ENCODE assay signal across 8 cellular contexts in genomic region chr3:113747719-113748046, GRCh38. TPM values are rescaled to one million over a fixed set of nuclear protein-coding genes. Genes with fewer than 3 reads are reported as not detected.
DNase-seq lines count a peak whose midpoint lies in the region; ATAC-seq and TF ChIP-seq lines count a peak whose summit lies in the region.

No MANE protein-coding gene starts in this region.

- H2BK15ac ChIP-seq in neuronal stem cell (ENCODE audit: low read length) = no peak overlapping the region

- H4K8ac ChIP-seq in neuronal stem cell (ENCODE audit: low read depth, low read length) = no peak overlapping the region

- H3K9ac ChIP-seq in SU-DHL-6 (ENCODE audit: low read length) = peak overlapping the region; percentile 99
- peak overlapping the region; percentile 85 for H3K9ac ChIP-seq in neuronal stem cell (ENCODE audit: low read depth, low read length, poor library complexity)

- H3K79me1 ChIP-seq in neuronal stem cell (ENCODE audit: low read depth, low read length) = peaks cover 7% of the 10 kb centered on the region

- no peak overlapping the region for H3K4ac ChIP-seq in neuronal stem cell (ENCODE audit: low read length)

- peaks cover 31 to 49% of the 10 kb centered on the region in 2 donors for H3K4me1 Mint-ChIP-seq in effector memory CD8-positive, alpha-beta T cell (ENCODE audit: low read depth in 2 of 2)

- DNase-seq in AG04449 (ENCODE audit: low read depth, low spot score) = no peak
- DNase-seq in effector memory CD8-positive, alpha-beta T cell = no peak
- peak; percentile 6 for DNase-seq in neuronal stem cell (ENCODE audit: low spot score)
- DNase-seq in activated effector memory CD4-positive, alpha-beta T cell treated with anti-CD3 and anti-CD28 coated beads, Interleukin-2, amount 50 U/mL, for 16 hours = no peak
- DNase-seq in occipital lobe (lab: John Stamatoyannopoulos, UW) = no peak

- no peaks in the 10 kb centered on the region for H3K9me2 ChIP-seq in SU-DHL-6 (replicated peaks; ENCODE audit: insufficient read depth, low read length)

- TF ChIP-seq CTCF in AG04449 (IDR thresholded peaks at IDR 0.05; ENCODE audit: insufficient read depth, low read length, missing control alignments) (no peak), SU-DHL-6 (IDR thresholded peaks at IDR 0.05; ENCODE audit: insufficient read depth, low read length, poor library complexity, severe bottlenecking) (no peak)

- H2BK12ac ChIP-seq in neuronal stem cell (ENCODE audit: low read length) = no peak overlapping the region

- H3K4me2 ChIP-seq in SU-DHL-6 (ENCODE audit: low read depth, low read length, poor library complexity, severe bottlenecking) (peak overlapping the region; percentile 92), neuronal stem cell (ENCODE audit: insufficient read depth, low read length, poor library complexity, severe bottlenecking) (peak overlapping the region; percentile 84)

- H3K4me3 Mint-ChIP-seq in effector memory CD8-positive, alpha-beta T cell = peak overlapping the region; percentile 95 to 99

- H2AFZ ChIP-seq in SU-DHL-6 (ENCODE audit: low read depth, low read length, severe bottlenecking) (peak overlapping the region; percentile 52), neuronal stem cell (ENCODE audit: low read length) (peak overlapping the region; percentile 98)

- no peak overlapping the region for H3K18ac ChIP-seq in neuronal stem cell (ENCODE audit: low read length)

- H3K36me3 Mint-ChIP-seq in effector memory CD8-positive, alpha-beta T cell (ENCODE audit: insufficient read depth) = peaks cover 50% of the 10 kb centered on the region

- H3K4me3 ChIP-seq in AG04449 (ENCODE audit: low read depth, low read length) (peak overlapping the region; percentile 90), SU-DHL-6 (ENCODE audit: insufficient read depth, low read length, poor library complexity, severe bottlenecking) (peak overlapping the region; percentile 97), neuronal stem cell (ENCODE audit: low read length in 2 of 2) (peak overlapping the region; percentile 91 to 97)

- H3K9me3 Mint-ChIP-seq in effector memory CD8-positive, alpha-beta T cell = no peaks in the 10 kb centered on the region

- POLR2A ChIA-PET in AG04449 (lab: Yijun Ruan, JAX) = interaction anchor here (1.0 kb wide), 1 partner anchor 36 kb away, joined by 6 read pairs; no protein-coding TSS in a partner anchor

- peaks cover 21% of the 10 kb centered on the region for H4K20me1 ChIP-seq in SU-DHL-6 (ENCODE audit: low read depth, low read length)

- H3K27me3 ChIP-seq in SU-DHL-6 (ENCODE audit: low read length) (no peaks in the 10 kb centered on the region), neuronal stem cell (ENCODE audit: control insufficient read depth in 3 of 3, insufficient read depth in 3 of 3, low read depth in 1 of 3, low read length in 3 of 3) (no peaks in the 10 kb centered on the region)

- H3K79me2 ChIP-seq in SU-DHL-6 (ENCODE audit: insufficient read depth, low read length) = peaks cover 75% of the 10 kb centered on the region

- H3K27ac ChIP-seq in SU-DHL-6 (ENCODE audit: low read depth, low read length) (peak overlapping the region; percentile 48; the same call in 1 of the 2 replicates), neuronal stem cell (replicated peaks; ENCODE audit: low read length) (peak overlapping the region; percentile 64)

- H4K91ac ChIP-seq in neuronal stem cell (ENCODE audit: low read depth, low read length, poor library complexity) = no peak overlapping the region

- no peaks in the 10 kb centered on the region for H3K9me3 ChIP-seq in SU-DHL-6 (ENCODE audit: insufficient read depth, low read length)
- no peaks in the 10 kb centered on the region for H3K9me3 ChIP-seq in neuronal stem cell (replicated peaks in 1 of 2; ENCODE audit: control insufficient read depth in 2 of 2, insufficient read depth in 1 of 2, low read depth in 1 of 2, low read length in 2 of 2)

- CTCF ChIA-PET in AG04449 (lab: Yijun Ruan, JAX) = interaction anchor here (0.9 kb wide), 1 partner anchor 88 kb away, joined by 3 read pairs; no protein-coding TSS in a partner anchor

- no peak overlapping the region for H3K23ac ChIP-seq in neuronal stem cell (ENCODE audit: low read depth, low read length, poor library complexity)

- H2BK5ac ChIP-seq in neuronal stem cell (ENCODE audit: low read length) = no peak overlapping the region

- no peak overlapping the region for H2BK120ac ChIP-seq in neuronal stem cell (ENCODE audit: low read depth, low read length)

- ATAC-seq in GM19452 (IDR thresholded peaks at IDR 0.05; ENCODE audit: unreplicated experiment) (peak; percentile 13), GM21360 (IDR thresholded peaks at IDR 0.05; ENCODE audit: unreplicated experiment) (no peak)
- no peak for ATAC-seq in effector memory CD8-positive, alpha-beta T cell (replicated peaks)

- no peaks in the 10 kb centered on the region for H3K27me3 Mint-ChIP-seq in effector memory CD8-positive, alpha-beta T cell

- H3F3A ChIP-seq in SU-DHL-6 (ENCODE audit: insufficient read depth) = peaks cover 39% of the 10 kb centered on the region

- no peak overlapping the region for H3K14ac ChIP-seq in neuronal stem cell (ENCODE audit: low read length)

- peaks cover 4% of the 10 kb centered on the region for H3K36me3 ChIP-seq in SU-DHL-6 (ENCODE audit: low read length)
- H3K36me3 ChIP-seq in neuronal stem cell (replicated peaks in 1 of 2; ENCODE audit: control insufficient read depth in 2 of 2, insufficient read depth in 2 of 2, low read length in 2 of 2) = peaks cover 0 to 16% of the 10 kb centered on the region in 2 donors

- peak overlapping the region; percentile 100 for H3K27ac Mint-ChIP-seq in effector memory CD8-positive, alpha-beta T cell

- H2AK5ac ChIP-seq in neuronal stem cell (ENCODE audit: low read depth, low read length) = no peak overlapping the region

- WGBS in neuronal stem cell (ENCODE audit: extremely low coverage in 2 of 2, insufficient read length in 2 of 2, insufficient replicate concordance in 1 of 2), 2 donors = no CpG with 5 or more reads among the region's 6 CpGs

- peaks cover 4 to 25% of the 10 kb centered on the region in 2 donors for H3K4me1 ChIP-seq in neuronal stem cell (ENCODE audit: control insufficient read depth in 2 of 2, insufficient read depth in 1 of 2, low read depth in 1 of 2, low read length in 2 of 2)

RNA-seq across cellular contexts. Expression of gene ATP6V1A, which starts 0.8 kb away (rescaled TPM):
- 25.0 TPM for polyA plus RNA-seq in neuronal stem cell (2013, experiment 1 of 2)
- polyA plus RNA-seq in neuronal stem cell (2013, experiment 2 of 2) = 25.5 TPM
- total RNA-seq in occipital lobe = 218 TPM

RNA-seq across cellular contexts. Expression of gene NAA50, which starts 1.6 kb away (rescaled TPM):
- 102 TPM for polyA plus RNA-seq in neuronal stem cell (2013, experiment 1 of 2)
- 102 TPM for polyA plus RNA-seq in neuronal stem cell (2013, experiment 2 of 2)
- 86.4 TPM for total RNA-seq in occipital lobe

RNA-seq across cellular contexts. Expression of gene USF3, which starts 51.2 kb away (rescaled TPM):
- polyA plus RNA-seq in neuronal stem cell (2013, experiment 1 of 2) = 7.8 TPM
- polyA plus RNA-seq in neuronal stem cell (2013, experiment 2 of 2) = 8.3 TPM
- 21.5 TPM for total RNA-seq in occipital lobe
